8 cellular contexts compared by ENCODE assay signal in the genomic region with DNA sequence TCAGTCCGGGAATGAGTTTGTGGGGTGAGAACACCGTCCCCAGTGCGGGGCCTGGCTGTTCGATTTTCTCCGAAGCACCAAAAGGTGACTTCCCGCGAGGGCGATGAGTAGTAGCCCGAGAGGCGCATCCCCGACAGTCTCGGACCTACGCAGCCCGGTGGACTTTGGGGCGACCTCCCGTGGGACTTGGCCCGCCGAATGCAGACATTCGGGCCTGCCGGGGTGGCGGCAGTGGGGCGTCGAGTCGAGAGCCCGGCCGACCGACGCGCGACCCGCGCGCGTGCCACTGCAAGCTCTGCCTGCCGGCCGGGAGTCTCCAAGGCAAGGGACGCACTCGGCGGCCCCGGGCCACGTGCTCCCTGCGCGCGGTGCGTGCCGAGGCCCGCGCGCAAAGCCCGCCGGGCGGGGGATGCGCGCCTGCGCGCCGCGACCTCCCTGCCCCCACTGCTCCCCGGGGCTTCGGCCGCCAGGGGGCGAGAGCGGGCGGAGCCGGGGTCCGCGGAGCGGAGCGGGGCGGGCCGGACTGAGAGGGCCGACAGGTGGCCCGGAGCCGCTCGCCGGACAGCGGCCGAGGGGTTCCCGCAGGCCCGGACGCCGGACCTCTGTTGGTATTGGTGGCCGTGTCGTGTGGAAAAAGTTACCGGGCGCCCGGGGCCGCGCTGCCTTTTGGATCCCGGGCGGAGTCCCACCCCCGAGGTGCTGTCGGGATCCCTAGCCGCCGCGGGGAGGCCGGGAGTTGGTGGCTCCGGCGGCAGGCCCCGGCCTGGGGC. TPM values are rescaled to one million over a fixed set of nuclear protein-coding genes. Genes with fewer than 3 reads are reported as not detected.
DNase-seq lines count a peak whose midpoint lies in the region; ATAC-seq and TF ChIP-seq lines count a peak whose summit lies in the region.

No MANE protein-coding gene starts in this region.

- peak overlapping the region; percentile 88 for H3K4me3 ChIP-seq in neural progenitor cell

- H3K4me3 Mint-ChIP-seq in neural progenitor cell = peak overlapping the region; percentile 94
- peak overlapping the region; percentile 97 for H3K4me3 Mint-ChIP-seq in stimulated activated naive CD8-positive, alpha-beta T cell treated with anti-CD3 and anti-CD28 coated beads, Interleukin-15, amount 100 ng/mL, for 72 hours

- peak overlapping the region; percentile 95 for H3K9ac ChIP-seq in neural progenitor cell

- H3K27ac Mint-ChIP-seq in neural progenitor cell = peak overlapping the region; percentile 94
- peak overlapping the region; percentile 96 to 100 for H3K27ac Mint-ChIP-seq in stimulated activated naive CD8-positive, alpha-beta T cell treated with anti-CD3 and anti-CD28 coated beads, Interleukin-15, amount 100 ng/mL, for 72 hours

- H3K9me3 ChIP-seq in neural progenitor cell (ENCODE audit: low read depth) = no peaks in the 10 kb centered on the region

- peak; percentile 78 for TF ChIP-seq POLR2A in GM18526 (IDR thresholded peaks at IDR 0.05; ENCODE audit: extremely low read depth, insufficient read length)

- H3K36me3 ChIP-seq in neural progenitor cell = no peaks in the 10 kb centered on the region

- H3K9me3 Mint-ChIP-seq in neural progenitor cell = peaks cover 5% of the 10 kb centered on the region
- H3K9me3 Mint-ChIP-seq in stimulated activated naive CD8-positive, alpha-beta T cell treated with anti-CD3 and anti-CD28 coated beads, Interleukin-15, amount 100 ng/mL, for 72 hours = no peaks in the 10 kb centered on the region

- H4K20me1 ChIP-seq in neural progenitor cell (ENCODE audit: low read depth) = peaks cover 69% of the 10 kb centered on the region

- peak; percentile 50 for ATAC-seq in stimulated activated naive CD8-positive, alpha-beta T cell treated with anti-CD3 and anti-CD28 coated beads, Interleukin-15, amount 100 ng/mL, for 72 hours

- H3K4me2 ChIP-seq in neural progenitor cell = peak overlapping the region; percentile 94

- H3K79me2 ChIP-seq in neural progenitor cell (ENCODE audit: low read depth) = peaks cover 77% of the 10 kb centered on the region

- H3K4me1 Mint-ChIP-seq in neural progenitor cell = peaks cover 36% of the 10 kb centered on the region
- peaks cover 66% of the 10 kb centered on the region for H3K4me1 Mint-ChIP-seq in stimulated activated naive CD8-positive, alpha-beta T cell treated with anti-CD3 and anti-CD28 coated beads, Interleukin-15, amount 100 ng/mL, for 72 hours

- peak overlapping the region; percentile 87 for H3K27ac ChIP-seq in neural progenitor cell

- peaks cover 34% of the 10 kb centered on the region for H3K27me3 Mint-ChIP-seq in neural progenitor cell (ENCODE audit: insufficient read depth, low read depth)
- no peaks in the 10 kb centered on the region for H3K27me3 Mint-ChIP-seq in stimulated activated naive CD8-positive, alpha-beta T cell treated with anti-CD3 and anti-CD28 coated beads, Interleukin-15, amount 100 ng/mL, for 72 hours

- TF ChIP-seq CTCF in neural progenitor cell (IDR thresholded peaks at IDR 0.05) = peak; percentile 69

- H2AFZ ChIP-seq in neural progenitor cell (replicated peaks) = no peak overlapping the region

- peaks cover 22% of the 10 kb centered on the region for H3K4me1 ChIP-seq in neural progenitor cell

- no peaks in the 10 kb centered on the region for H3K27me3 ChIP-seq in neural progenitor cell

- peak; percentile 95 for DNase-seq in AG08395 (ENCODE audit: low spot score)
- DNase-seq in HT-29 (ENCODE audit: low spot score) = peak; percentile 81
- peak; percentile 89 for DNase-seq in RPMI8226
- DNase-seq in activated gamma-delta T cell treated with anti-CD3 and anti-CD28 coated beads, Interleukin-2, amount 50 U/mL, for 16 hours (ENCODE audit: low read depth) = peak; percentile 77
- DNase-seq in foreskin melanocyte = peak; percentile 72
- peak; percentile 92 for DNase-seq in neural progenitor cell (ENCODE audit: low spot score)
- DNase-seq in stimulated activated naive CD8-positive, alpha-beta T cell treated with anti-CD3 and anti-CD28 coated beads, Interleukin-15, amount 100 ng/mL, for 72 hours = peak; percentile 90 to 94

- peaks cover 78% of the 10 kb centered on the region for H3F3A ChIP-seq in neural progenitor cell (ENCODE audit: low read depth)

- peaks cover 19% of the 10 kb centered on the region for H3K36me3 Mint-ChIP-seq in neural progenitor cell

RNA-seq across cellular contexts. Expression of a gene that starts 1.8 kb away (rescaled TPM):
- total RNA-seq in HT-29 (2014; rRNA removed; shearing (Covaris generic)) = 1,191 and 1,224 TPM in 2 replicates
- total RNA-seq in neural progenitor cell (ENCODE audit: low replicate concordance) = 1,850 and 2,102 TPM in 2 replicates

Comparison
In these comparisons a context has a peak if more than half of its experiments do, and no peak if none do; other contexts are left out.
1. Peak in every context shown above with its lines: DNase-seq, ATAC-seq, H3K4me3 ChIP-seq and H3K27ac ChIP-seq.